34 cellular contexts compared by ENCODE assay signal in genomic region chr1:196563768-196564167, GRCh38. TPM values are rescaled to one million over a fixed set of nuclear protein-coding genes. Genes with fewer than 3 reads are reported as not detected.
"Had no signal": no experiment of that assay in that cellular context is flagged by ENCODE, and none has a peak within 500 bp of the region (broad histone marks: within the 10 kb centered on the region; RNA-seq: fewer than 3 reads in every experiment).

No MANE protein-coding gene starts in this region.

- H3K4me3 ChIP-seq: adrenal gland, body of pancreas, breast epithelium had no signal

- H3K27ac ChIP-seq: adrenal gland, body of pancreas, brain microvascular endothelial cell, breast epithelium, VCaP had no signal

- ATAC-seq: activated CD8-positive, alpha-beta T cell treated with anti-CD3 and anti-CD28 coated beads for 36 hours; activated naive CD4-positive, alpha-beta T cell treated with anti-CD3 and anti-CD28 coated beads, Interleukin-2, amount 50 U/mL, for 72 hours; activated T-cell treated with anti-CD3 and anti-CD28 coated beads, Interleukin-2, amount 50 U/mL, for 4 hours; activated T-cell treated with anti-CD3 and anti-CD28 coated beads, Interleukin-2, amount 50 U/mL, for 72 hours; activated T-helper 17 cell treated with anti-CD3 and anti-CD28 coated beads, Interleukin-2, amount 50 U/mL, for 72 hours; body of pancreas had no signal

- H3K4me1 ChIP-seq: adrenal gland, body of pancreas, breast epithelium had no signal

- H3K36me3 ChIP-seq: adrenal gland, brain microvascular endothelial cell, breast epithelium had no signal

- FAIRE-seq: astrocyte had no signal

- DNase-seq: activated B cell treated with CpG ODN at 0.5 μM for 24 hours; activated CD4-positive, alpha-beta memory T cell treated with anti-CD3 and anti-CD28 coated beads for 36 hours; activated CD4-positive, alpha-beta T cell treated with anti-CD3 and anti-CD28 coated beads for 4 hours; activated CD4-positive, alpha-beta T cell treated with anti-CD3 and anti-CD28 coated beads, Interleukin-2, amount 10 ng/mL, durations not matched to agents 24 days and 14 days; activated CD4-positive, alpha-beta T cell treated with anti-CD3 and anti-CD28 coated beads, Interleukin-2, amount 50 U/mL, for 1 hour; activated CD4-positive, alpha-beta T cell treated with anti-CD3 and anti-CD28 coated beads, Interleukin-2, amount 50 U/mL, for 4 hours; activated CD4-positive, CD25-positive, alpha-beta regulatory T cell treated with anti-CD3 and anti-CD28 coated beads, Interleukin-2, amount 50 U/mL, for 72 hours; activated CD8-positive, alpha-beta memory T cell treated with anti-CD3 and anti-CD28 coated beads, Interleukin-2, amount 50 U/mL, for 4 hours; activated CD8-positive, alpha-beta T cell treated with anti-CD3 and anti-CD28 coated beads for 36 hours; activated effector memory CD4-positive, alpha-beta T cell treated with anti-CD3 and anti-CD28 coated beads, Interleukin-2, amount 50 U/mL, for 16 hours; activated gamma-delta T cell treated with Interleukin-2 at 50 U/mL for 16 hours; activated naive CD4-positive, alpha-beta T cell; activated naive CD4-positive, alpha-beta T cell treated with anti-CD3 and anti-CD28 coated beads for 36 hours; activated naive CD4-positive, alpha-beta T cell treated with anti-CD3 and anti-CD28 coated beads, Interleukin-2, amount 50 U/mL, for 16 hours; activated naive CD8-positive, alpha-beta T cell treated with anti-CD3 and anti-CD28 coated beads for 36 hours; activated T-cell treated with anti-CD3 and anti-CD28 coated beads for 4 hours; activated T-cell treated with anti-CD3 and anti-CD28 coated beads, Interleukin-2, amount 50 U/mL, for 1 hour; activated T-cell treated with anti-CD3 and anti-CD28 coated beads, Interleukin-2, amount 50 U/mL, for 4 hours; activated T-cell treated with anti-CD3 and anti-CD28 coated beads, Interleukin-2, amount 50 U/mL, for 72 hours; adrenal gland; amniotic stem cell; aorta; body of pancreas; brain microvascular endothelial cell; central memory CD4-positive, alpha-beta T cell; T-helper 2 cell; T-helper 9 cell had no signal

- H3K27me3 ChIP-seq: adrenal gland, body of pancreas, brain microvascular endothelial cell, breast epithelium had no signal

RNA-seq across cellular contexts. Expression of gene KCNT2, which starts 44.5 kb away (rescaled TPM):
- total RNA-seq: activated B cell treated with CpG ODN at 0.5 μM for 24 hours; activated CD4-positive, alpha-beta memory T cell treated with anti-CD3 and anti-CD28 coated beads for 36 hours; activated CD4-positive, alpha-beta T cell treated with anti-CD3 and anti-CD28 coated beads, Interleukin-2, amount 10 ng/mL, durations not matched to agents 24 days and 14 days; activated CD8-positive, alpha-beta memory T cell treated with anti-CD3 and anti-CD28 coated beads for 36 hours; activated CD8-positive, alpha-beta T cell treated with anti-CD3 and anti-CD28 coated beads for 36 hours; activated naive CD4-positive, alpha-beta T cell treated with anti-CD3 and anti-CD28 coated beads for 36 hours; activated naive CD4-positive, alpha-beta T cell treated with anti-CD3 and anti-CD28 coated beads, Interleukin-2, amount 50 U/mL, for 72 hours; activated naive CD8-positive, alpha-beta T cell treated with anti-CD3 and anti-CD28 coated beads for 36 hours; activated T-cell treated with anti-CD3 and anti-CD28 coated beads, Interleukin-2, amount 50 U/mL, for 4 hours; activated T-cell treated with anti-CD3 and anti-CD28 coated beads, Interleukin-2, amount 50 U/mL, for 72 hours; activated T-helper 1 cell treated with anti-CD3 and anti-CD28 coated beads, Interleukin-12 subunit alpha, Interleukin-12 subunit beta, Interleukin-2, Interleukin-4 antibody, amounts not matched to agents 30 ng/mL and 10 ng/mL and 1 ng/mL, durations not matched to agents 14 hours and 24 hours and 36 hours had no signal
